1 cellular context compared by ENCODE assay signal in genomic region chr17:48442819-48443218, GRCh38.
TF ChIP-seq lines count a peak whose summit lies in the region.

No MANE protein-coding gene starts in this region.

TF ChIP-seq in K562, 482 proteins besides CTCF, POLR2A, EP300 and RAD21 (continued from another document and continues in another):
- peak; percentile 81 for TF ChIP-seq ZNF316 (IDR thresholded peaks at IDR 0.05)
- no peak for TF ChIP-seq POLR2AphosphoS2 (IDR thresholded peaks at IDR 0.05; ENCODE audit: low read length)
- peak; percentile 82 to 89 for TF ChIP-seq KDM1A (IDR thresholded peaks at IDR 0.05)
- TF ChIP-seq FOXJ2 (tag; IDR thresholded peaks at IDR 0.05): no peak
- peak in 1 of 2 experiments; percentile 84; a peak in 2 of 4 replicates for TF ChIP-seq RCOR1 (IDR thresholded peaks at IDR 0.05; ENCODE audit: borderline replicate concordance in 1 of 2, low read depth in 2 of 2, low read length in 2 of 2)
- TF ChIP-seq, protein P1, sequence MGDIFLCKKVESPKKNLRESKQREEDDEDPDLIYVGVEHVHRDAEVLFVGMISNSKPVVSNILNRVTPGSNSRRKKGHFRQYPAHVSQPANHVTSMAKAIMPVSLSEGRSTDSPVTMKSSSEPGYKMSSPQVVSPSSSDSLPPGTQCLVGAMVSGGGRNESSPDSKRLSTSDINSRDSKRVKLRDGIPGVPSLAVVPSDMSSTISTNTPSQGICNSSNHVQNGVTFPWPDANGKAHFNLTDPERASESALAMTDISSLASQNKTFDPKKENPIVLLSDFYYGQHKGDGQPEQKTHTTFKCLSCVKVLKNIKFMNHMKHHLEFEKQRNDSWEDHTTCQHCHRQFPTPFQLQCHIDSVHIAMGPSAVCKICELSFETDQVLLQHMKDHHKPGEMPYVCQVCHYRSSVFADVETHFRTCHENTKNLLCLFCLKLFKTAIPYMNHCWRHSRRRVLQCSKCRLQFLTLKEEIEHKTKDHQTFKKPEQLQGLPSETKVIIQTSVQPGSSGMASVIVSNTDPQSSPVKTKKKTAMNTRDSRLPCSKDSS (IDR thresholded peaks at IDR 0.05; ENCODE audit: low read depth, partially characterized antibody): no peak
- TF ChIP-seq ADNP (tag; IDR thresholded peaks at IDR 0.05): no peak
- TF ChIP-seq MIER1 (IDR thresholded peaks at IDR 0.05; ENCODE audit: low read depth): no peak
- no peak for TF ChIP-seq CEBPB (tag; IDR thresholded peaks at IDR 0.05)
- no peak for TF ChIP-seq ZNF699 (CRISPR knock-in tag; IDR thresholded peaks at IDR 0.05; ENCODE audit: insufficient replicate concordance)
- TF ChIP-seq NFYB (IDR thresholded peaks at IDR 0.05; ENCODE audit: extremely low read depth, insufficient read length): no peak
- TF ChIP-seq ZNF347 (CRISPR knock-in tag; IDR thresholded peaks at IDR 0.05; ENCODE audit: low read depth): no peak
- TF ChIP-seq, protein P2, sequence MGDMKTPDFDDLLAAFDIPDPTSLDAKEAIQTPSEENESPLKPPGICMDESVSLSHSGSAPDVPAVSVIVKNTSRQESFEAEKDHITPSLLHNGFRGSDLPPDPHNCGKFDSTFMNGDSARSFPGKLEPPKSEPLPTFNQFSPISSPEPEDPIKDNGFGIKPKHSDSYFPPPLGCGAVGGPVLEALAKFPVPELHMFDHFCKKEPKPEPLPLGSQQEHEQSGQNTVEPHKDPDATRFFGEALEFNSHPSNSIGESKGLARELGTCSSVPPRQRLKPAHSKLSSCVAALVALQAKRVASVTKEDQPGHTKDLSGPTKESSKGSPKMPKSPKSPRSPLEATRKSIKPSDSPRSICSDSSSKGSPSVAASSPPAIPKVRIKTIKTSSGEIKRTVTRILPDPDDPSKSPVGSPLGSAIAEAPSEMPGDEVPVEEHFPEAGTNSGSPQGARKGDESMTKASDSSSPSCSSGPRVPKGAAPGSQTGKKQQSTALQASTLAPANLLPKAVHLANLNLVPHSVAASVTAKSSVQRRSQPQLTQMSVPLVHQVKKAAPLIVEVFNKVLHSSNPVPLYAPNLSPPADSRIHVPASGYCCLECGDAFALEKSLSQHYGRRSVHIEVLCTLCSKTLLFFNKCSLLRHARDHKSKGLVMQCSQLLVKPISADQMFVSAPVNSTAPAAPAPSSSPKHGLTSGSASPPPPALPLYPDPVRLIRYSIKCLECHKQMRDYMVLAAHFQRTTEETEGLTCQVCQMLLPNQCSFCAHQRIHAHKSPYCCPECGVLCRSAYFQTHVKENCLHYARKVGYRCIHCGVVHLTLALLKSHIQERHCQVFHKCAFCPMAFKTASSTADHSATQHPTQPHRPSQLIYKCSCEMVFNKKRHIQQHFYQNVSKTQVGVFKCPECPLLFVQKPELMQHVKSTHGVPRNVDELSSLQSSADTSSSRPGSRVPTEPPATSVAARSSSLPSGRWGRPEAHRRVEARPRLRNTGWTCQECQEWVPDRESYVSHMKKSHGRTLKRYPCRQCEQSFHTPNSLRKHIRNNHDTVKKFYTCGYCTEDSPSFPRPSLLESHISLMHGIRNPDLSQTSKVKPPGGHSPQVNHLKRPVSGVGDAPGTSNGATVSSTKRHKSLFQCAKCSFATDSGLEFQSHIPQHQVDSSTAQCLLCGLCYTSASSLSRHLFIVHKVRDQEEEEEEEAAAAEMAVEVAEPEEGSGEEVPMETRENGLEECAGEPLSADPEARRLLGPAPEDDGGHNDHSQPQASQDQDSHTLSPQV (IDR thresholded peaks at IDR 0.05): peak; percentile 68
- no peak for TF ChIP-seq HNRNPL (IDR thresholded peaks at IDR 0.05; ENCODE audit: low read depth, low read length)
- no peak for TF ChIP-seq SMAD1 (IDR thresholded peaks at IDR 0.05; ENCODE audit: low read depth, low read length, partially characterized antibody)
- TF ChIP-seq KHSRP (IDR thresholded peaks at IDR 0.05): no peak
- TF ChIP-seq TAF1 (IDR thresholded peaks at IDR 0.05; ENCODE audit: control insufficient read depth, extremely low read depth, insufficient read depth, low read length, severe bottlenecking): no peak
- TF ChIP-seq ETV6 (IDR thresholded peaks at IDR 0.05; ENCODE audit: borderline replicate concordance in 1 of 2, low read depth in 2 of 2, low read length in 1 of 2): peak in 1 of 2 experiments; percentile 56; a peak in 1 of 4 replicates
- no peak for TF ChIP-seq ETV6 (CRISPR knock-in tag; IDR thresholded peaks at IDR 0.05; ENCODE audit: borderline replicate concordance)
- TF ChIP-seq ZNF134 (CRISPR knock-in tag; conservative IDR thresholded peaks at IDR 0.05): no peak
- TF ChIP-seq, protein P3, sequence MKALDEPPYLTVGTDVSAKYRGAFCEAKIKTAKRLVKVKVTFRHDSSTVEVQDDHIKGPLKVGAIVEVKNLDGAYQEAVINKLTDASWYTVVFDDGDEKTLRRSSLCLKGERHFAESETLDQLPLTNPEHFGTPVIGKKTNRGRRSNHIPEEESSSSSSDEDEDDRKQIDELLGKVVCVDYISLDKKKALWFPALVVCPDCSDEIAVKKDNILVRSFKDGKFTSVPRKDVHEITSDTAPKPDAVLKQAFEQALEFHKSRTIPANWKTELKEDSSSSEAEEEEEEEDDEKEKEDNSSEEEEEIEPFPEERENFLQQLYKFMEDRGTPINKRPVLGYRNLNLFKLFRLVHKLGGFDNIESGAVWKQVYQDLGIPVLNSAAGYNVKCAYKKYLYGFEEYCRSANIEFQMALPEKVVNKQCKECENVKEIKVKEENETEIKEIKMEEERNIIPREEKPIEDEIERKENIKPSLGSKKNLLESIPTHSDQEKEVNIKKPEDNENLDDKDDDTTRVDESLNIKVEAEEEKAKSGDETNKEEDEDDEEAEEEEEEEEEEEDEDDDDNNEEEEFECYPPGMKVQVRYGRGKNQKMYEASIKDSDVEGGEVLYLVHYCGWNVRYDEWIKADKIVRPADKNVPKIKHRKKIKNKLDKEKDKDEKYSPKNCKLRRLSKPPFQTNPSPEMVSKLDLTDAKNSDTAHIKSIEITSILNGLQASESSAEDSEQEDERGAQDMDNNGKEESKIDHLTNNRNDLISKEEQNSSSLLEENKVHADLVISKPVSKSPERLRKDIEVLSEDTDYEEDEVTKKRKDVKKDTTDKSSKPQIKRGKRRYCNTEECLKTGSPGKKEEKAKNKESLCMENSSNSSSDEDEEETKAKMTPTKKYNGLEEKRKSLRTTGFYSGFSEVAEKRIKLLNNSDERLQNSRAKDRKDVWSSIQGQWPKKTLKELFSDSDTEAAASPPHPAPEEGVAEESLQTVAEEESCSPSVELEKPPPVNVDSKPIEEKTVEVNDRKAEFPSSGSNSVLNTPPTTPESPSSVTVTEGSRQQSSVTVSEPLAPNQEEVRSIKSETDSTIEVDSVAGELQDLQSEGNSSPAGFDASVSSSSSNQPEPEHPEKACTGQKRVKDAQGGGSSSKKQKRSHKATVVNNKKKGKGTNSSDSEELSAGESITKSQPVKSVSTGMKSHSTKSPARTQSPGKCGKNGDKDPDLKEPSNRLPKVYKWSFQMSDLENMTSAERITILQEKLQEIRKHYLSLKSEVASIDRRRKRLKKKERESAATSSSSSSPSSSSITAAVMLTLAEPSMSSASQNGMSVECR (CRISPR knock-in tag; IDR thresholded peaks at IDR 0.05): no peak
- no peak for TF ChIP-seq SMAD3 (CRISPR knock-in tag; conservative IDR thresholded peaks at IDR 0.05)
- TF ChIP-seq SRSF1 (IDR thresholded peaks at IDR 0.05; ENCODE audit: low read depth, low read length): no peak
- TF ChIP-seq MYC (IDR thresholded peaks at IDR 0.05; ENCODE audit: low read depth, low read length): peak; percentile 34; the same call in 1 of the 2 replicates
- no peak for TF ChIP-seq MYC (CRISPR knock-in tag; IDR thresholded peaks at IDR 0.05; ENCODE audit: borderline replicate concordance, low read depth)
- TF ChIP-seq NCOA6 (IDR thresholded peaks at IDR 0.05): no peak
- TF ChIP-seq KLF10 (CRISPR knock-in tag; IDR thresholded peaks at IDR 0.05): no peak
- no peak for TF ChIP-seq ZNF764 (CRISPR knock-in tag; IDR thresholded peaks at IDR 0.05; ENCODE audit: low read depth)
- no peak for TF ChIP-seq E2F5 (CRISPR knock-in tag; IDR thresholded peaks at IDR 0.05)
- TF ChIP-seq HMG20A (CRISPR knock-in tag; conservative IDR thresholded peaks at IDR 0.05): no peak
- no peak for TF ChIP-seq GTF2F1 (IDR thresholded peaks at IDR 0.05; ENCODE audit: low read depth, low read length)
- TF ChIP-seq ZNF253 (CRISPR knock-in tag; conservative IDR thresholded peaks at IDR 0.05): no peak
- no peak for TF ChIP-seq BRCA1 (IDR thresholded peaks at IDR 0.05)
- no peak for TF ChIP-seq BRCA1 (CRISPR knock-in tag; IDR thresholded peaks at IDR 0.05)
- TF ChIP-seq NFATC3 (IDR thresholded peaks at IDR 0.05): no peak
- TF ChIP-seq ETS2 (tag; IDR thresholded peaks at IDR 0.05; ENCODE audit: borderline replicate concordance, poor library complexity, severe bottlenecking): no peak
- TF ChIP-seq ZZZ3 (IDR thresholded peaks at IDR 0.05): no peak
- TF ChIP-seq MAFG (tag; conservative IDR thresholded peaks at IDR 0.05): 0 out of 2 replicates have a peak, but pooled peaks have one; percentile 17
- no peak for TF ChIP-seq ZNF324 (CRISPR knock-in tag; IDR thresholded peaks at IDR 0.05)
- TF ChIP-seq CREM (IDR thresholded peaks at IDR 0.05; ENCODE audit: low read depth): no peak
- TF ChIP-seq XRCC3 (IDR thresholded peaks at IDR 0.05): no peak
- TF ChIP-seq, protein P4, sequence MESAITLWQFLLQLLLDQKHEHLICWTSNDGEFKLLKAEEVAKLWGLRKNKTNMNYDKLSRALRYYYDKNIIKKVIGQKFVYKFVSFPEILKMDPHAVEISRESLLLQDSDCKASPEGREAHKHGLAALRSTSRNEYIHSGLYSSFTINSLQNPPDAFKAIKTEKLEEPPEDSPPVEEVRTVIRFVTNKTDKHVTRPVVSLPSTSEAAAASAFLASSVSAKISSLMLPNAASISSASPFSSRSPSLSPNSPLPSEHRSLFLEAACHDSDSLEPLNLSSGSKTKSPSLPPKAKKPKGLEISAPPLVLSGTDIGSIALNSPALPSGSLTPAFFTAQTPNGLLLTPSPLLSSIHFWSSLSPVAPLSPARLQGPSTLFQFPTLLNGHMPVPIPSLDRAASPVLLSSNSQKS (CRISPR knock-in tag; IDR thresholded peaks at IDR 0.05): no peak
- TF ChIP-seq ZNF551 (CRISPR knock-in tag; IDR thresholded peaks at IDR 0.05): no peak
- TF ChIP-seq XRCC4 (IDR thresholded peaks at IDR 0.05; ENCODE audit: extremely low read depth, insufficient read depth, insufficient read length): no peak
- peak; percentile 81 for TF ChIP-seq NFE2 (IDR thresholded peaks at IDR 0.05; ENCODE audit: low read depth)
- TF ChIP-seq, protein P5, sequence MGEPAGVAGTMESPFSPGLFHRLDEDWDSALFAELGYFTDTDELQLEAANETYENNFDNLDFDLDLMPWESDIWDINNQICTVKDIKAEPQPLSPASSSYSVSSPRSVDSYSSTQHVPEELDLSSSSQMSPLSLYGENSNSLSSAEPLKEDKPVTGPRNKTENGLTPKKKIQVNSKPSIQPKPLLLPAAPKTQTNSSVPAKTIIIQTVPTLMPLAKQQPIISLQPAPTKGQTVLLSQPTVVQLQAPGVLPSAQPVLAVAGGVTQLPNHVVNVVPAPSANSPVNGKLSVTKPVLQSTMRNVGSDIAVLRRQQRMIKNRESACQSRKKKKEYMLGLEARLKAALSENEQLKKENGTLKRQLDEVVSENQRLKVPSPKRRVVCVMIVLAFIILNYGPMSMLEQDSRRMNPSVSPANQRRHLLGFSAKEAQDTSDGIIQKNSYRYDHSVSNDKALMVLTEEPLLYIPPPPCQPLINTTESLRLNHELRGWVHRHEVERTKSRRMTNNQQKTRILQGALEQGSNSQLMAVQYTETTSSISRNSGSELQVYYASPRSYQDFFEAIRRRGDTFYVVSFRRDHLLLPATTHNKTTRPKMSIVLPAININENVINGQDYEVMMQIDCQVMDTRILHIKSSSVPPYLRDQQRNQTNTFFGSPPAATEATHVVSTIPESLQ (CRISPR knock-in tag; IDR thresholded peaks at IDR 0.05): no peak
- no peak for TF ChIP-seq HNRNPH1 (optimal IDR thresholded peaks at IDR 0.05; ENCODE audit: low read depth, low read length)
- TF ChIP-seq, protein P6, sequence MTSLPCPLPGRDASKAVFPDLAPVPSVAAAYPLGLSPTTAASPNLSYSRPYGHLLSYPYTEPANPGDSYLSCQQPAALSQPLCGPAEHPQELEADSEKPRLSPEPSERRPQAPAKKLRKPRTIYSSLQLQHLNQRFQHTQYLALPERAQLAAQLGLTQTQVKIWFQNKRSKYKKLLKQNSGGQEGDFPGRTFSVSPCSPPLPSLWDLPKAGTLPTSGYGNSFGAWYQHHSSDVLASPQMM (CRISPR knock-in tag; IDR thresholded peaks at IDR 0.05): no peak
- TF ChIP-seq CBFA2T3 (IDR thresholded peaks at IDR 0.05): peak; percentile 93
- peak; percentile 46; the same call in 1 of the 2 replicates for TF ChIP-seq TOE1 (IDR thresholded peaks at IDR 0.05; ENCODE audit: borderline replicate concordance)
- TF ChIP-seq TOE1 (CRISPR knock-in tag; IDR thresholded peaks at IDR 0.05; ENCODE audit: borderline replicate concordance, low read depth): no peak
- TF ChIP-seq ZNF263 (CRISPR knock-in tag; IDR thresholded peaks at IDR 0.05; ENCODE audit: borderline replicate concordance): no peak
- no peak for TF ChIP-seq BRF1 (IDR thresholded peaks at IDR 0.05; ENCODE audit: borderline replicate concordance, extremely low read depth, insufficient read length)
- TF ChIP-seq ZNF384 (IDR thresholded peaks at IDR 0.05; ENCODE audit: low read depth, low read length): no peak
- no peak for TF ChIP-seq TGIF2 (CRISPR knock-in tag; IDR thresholded peaks at IDR 0.05)
- TF ChIP-seq MEF2D (tag; conservative IDR thresholded peaks at IDR 0.05; ENCODE audit: low read depth): 0 out of 2 replicates have a peak, but pooled peaks have one; percentile 57
- no peak for TF ChIP-seq ZNF707 (CRISPR knock-in tag; conservative IDR thresholded peaks at IDR 0.05)
- TF ChIP-seq NR2C2 (CRISPR knock-in tag; IDR thresholded peaks at IDR 0.05): no peak
- no peak for TF ChIP-seq NR2C2 (tag; IDR thresholded peaks at IDR 0.05)
- no peak for TF ChIP-seq MTF1 (CRISPR knock-in tag; IDR thresholded peaks at IDR 0.05; ENCODE audit: borderline replicate concordance)
